9 cellular contexts compared by ENCODE assay signal in genomic region chr6:10520468-10520867, GRCh38. TPM values are rescaled to one million over a fixed set of nuclear protein-coding genes. Genes with fewer than 3 reads are reported as not detected.
DNase-seq lines count a peak whose midpoint lies in the region; ATAC-seq and TF ChIP-seq lines count a peak whose summit lies in the region.
"Had no signal": no experiment of that assay in that cellular context is flagged by ENCODE, and none has a peak within 500 bp of the region (broad histone marks: within the 10 kb centered on the region; RNA-seq: fewer than 3 reads in every experiment).

No MANE protein-coding gene starts in this region.

- H3K4me2 ChIP-seq in smooth muscle cell, result no peak overlapping the region

- no peaks in the 10 kb centered on the region for H3K79me2 ChIP-seq in smooth muscle cell (ENCODE audit: low read depth)

- H3K27me3 ChIP-seq in smooth muscle cell (ENCODE audit: low read depth), result no peaks in the 10 kb centered on the region
- no peaks in the 10 kb centered on the region for H3K27me3 ChIP-seq in BE2C

- H2AFZ ChIP-seq in smooth muscle cell (ENCODE audit: low read depth), result peak overlapping the region; percentile 78

- peak; percentile 28 for ATAC-seq in GM21723 (IDR thresholded peaks at IDR 0.05; ENCODE audit: unreplicated experiment)

- H4K20me1 ChIP-seq in smooth muscle cell (ENCODE audit: low read depth), result no peaks in the 10 kb centered on the region

- no peak overlapping the region for H3K9ac ChIP-seq in smooth muscle cell (ENCODE audit: low read depth)

- H3K9me3 ChIP-seq in smooth muscle cell (replicated peaks; ENCODE audit: low read depth) (no peaks in the 10 kb centered on the region), BE2C (no peaks in the 10 kb centered on the region)

- H3K4me1 ChIP-seq in smooth muscle cell (ENCODE audit: low read depth) (peaks cover 21% of the 10 kb centered on the region), BE2C (no peaks in the 10 kb centered on the region)

- H3F3A ChIP-seq in smooth muscle cell (ENCODE audit: low read depth), result no peaks in the 10 kb centered on the region

- no peak overlapping the region for H3K4me3 ChIP-seq in fibroblast of the aortic adventitia (ENCODE audit: low read depth, low read length)
- H3K4me3 ChIP-seq in smooth muscle cell, result no peak overlapping the region
- no peak overlapping the region for H3K4me3 ChIP-seq in BE2C (ENCODE audit: low read depth, low read length)

- H3K36me3 ChIP-seq in smooth muscle cell (ENCODE audit: low read depth) (no peaks in the 10 kb centered on the region), BE2C (no peaks in the 10 kb centered on the region)

- no peak for TF ChIP-seq CTCF in fibroblast of the aortic adventitia (IDR thresholded peaks at IDR 0.05; ENCODE audit: insufficient read depth, low read length)
- TF ChIP-seq CTCF in smooth muscle cell (IDR thresholded peaks at IDR 0.05; ENCODE audit: borderline replicate concordance, insufficient read depth, poor library complexity, severe bottlenecking), result no peak
- TF ChIP-seq CTCF in BE2C (IDR thresholded peaks at IDR 0.05; ENCODE audit: low read depth, low read length), result no peak

- 32% methylated on average over 2 of the region's 2 CpGs for WGBS in smooth muscle cell (ENCODE audit: low lambda C conversion rate)

- H3K27ac ChIP-seq in smooth muscle cell (ENCODE audit: low read depth), result peak overlapping the region; percentile 77

- DNase-seq in NCI-H226, result peak; percentile 74
- peak; percentile 30 for DNase-seq in fibroblast of the aortic adventitia (ENCODE audit: low read depth)
- DNase-seq in smooth muscle cell (lab: John Stamatoyannopoulos, UW; ENCODE audit: unreplicated experiment), result no peak
- DNase-seq in SHP77 treated with DMSO at 0.1 percent for 48 hours (lab: John Stamatoyannopoulos, UW), result no peak
- DNase-seq in amniotic stem cell (lab: John Stamatoyannopoulos, UW), result no peak
- no peak for DNase-seq in BE2C
- DNase-seq in DMS 273 treated with DMSO at 0.1 percent for 48 hours (lab: John Stamatoyannopoulos, UW), result no peak
- DNase-seq: NCI-H1694 had no signal

RNA-seq across cellular contexts. Expression of gene GCNT2, which starts 0.7 kb away (rescaled TPM):
- total RNA-seq in fibroblast of the aortic adventitia (ENCODE audit: low replicate concordance) (2.5 TPM in 1 of 2 replicates, not detected in the other), smooth muscle cell (2.4 and 3.6 TPM in 2 replicates)
- polyA plus RNA-seq in smooth muscle cell, result 0.13 and 3.0 TPM in 2 replicates
- 0.31 TPM for polyA plus RNA-seq in BE2C (2012; ENCODE audit: insufficient read depth, insufficient read length, low read depth)

Comparison
In these comparisons a context has a peak if more than half of its experiments do, and no peak if none do; other contexts are left out.
1. DNase-seq: peak in NCI-H226 (single experiment) and fibroblast of the aortic adventitia (single experiment); none in smooth muscle cell (single experiment), SHP77 treated with DMSO at 0.1 percent for 48 hours (single experiment), amniotic stem cell (single experiment), BE2C (single experiment) and DMS 273 treated with DMSO at 0.1 percent for 48 hours (single experiment).